ENCODE assay signal across 1 cellular context in genomic region chr1:3012511-3013291, GRCh38.
TF ChIP-seq lines count a peak whose summit lies in the region.

No MANE protein-coding gene starts in this region.

TF ChIP-seq in HEK293, 187 proteins besides CTCF, POLR2A, EP300 and RAD21 (continued from another document):
- no peak for TF ChIP-seq ZNF280C (tag by site-specific recombination; IDR thresholded peaks at IDR 0.05)
- no peak for TF ChIP-seq ZNF112 (tag by site-specific recombination; IDR thresholded peaks at IDR 0.05)
- TF ChIP-seq ZBTB26 (tag by site-specific recombination; optimal IDR thresholded peaks at IDR 0.05), result no peak
- no peak for TF ChIP-seq KLF9 (tag by site-specific recombination; IDR thresholded peaks at IDR 0.05; ENCODE audit: low read depth)
- TF ChIP-seq GFI1B (tag by site-specific recombination; IDR thresholded peaks at IDR 0.05), result no peak
- TF ChIP-seq SP3 (tag by site-specific recombination; IDR thresholded peaks at IDR 0.05), result no peak
- TF ChIP-seq SCRT2 (tag by site-specific recombination; IDR thresholded peaks at IDR 0.05), result no peak
- 0 out of 2 replicates have a peak, but pooled peaks have one; percentile 11 for TF ChIP-seq ZSCAN30 (tag by site-specific recombination; IDR thresholded peaks at IDR 0.05)
- TF ChIP-seq ZNF571 (tag by site-specific recombination; IDR thresholded peaks at IDR 0.05), result no peak
- TF ChIP-seq ZNF785 (tag by site-specific recombination; IDR thresholded peaks at IDR 0.05), result no peak
- TF ChIP-seq, protein P1, sequence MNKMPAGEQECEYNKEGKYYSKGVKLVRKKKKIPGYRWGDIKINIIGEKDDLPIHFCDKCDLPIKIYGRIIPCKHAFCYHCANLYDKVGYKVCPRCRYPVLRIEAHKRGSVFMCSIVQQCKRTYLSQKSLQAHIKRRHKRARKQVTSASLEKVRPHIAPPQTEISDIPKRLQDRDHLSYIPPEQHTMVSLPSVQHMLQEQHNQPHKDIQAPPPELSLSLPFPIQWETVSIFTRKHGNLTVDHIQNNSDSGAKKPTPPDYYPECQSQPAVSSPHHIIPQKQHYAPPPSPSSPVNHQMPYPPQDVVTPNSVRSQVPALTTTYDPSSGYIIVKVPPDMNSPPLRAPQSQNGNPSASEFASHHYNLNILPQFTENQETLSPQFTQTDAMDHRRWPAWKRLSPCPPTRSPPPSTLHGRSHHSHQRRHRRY (tag by site-specific recombination; IDR thresholded peaks at IDR 0.05), result no peak
- TF ChIP-seq ZXDB (tag by site-specific recombination; IDR thresholded peaks at IDR 0.05), result no peak
- TF ChIP-seq MEIS1 (CRISPR knock-in tag; IDR thresholded peaks at IDR 0.05; ENCODE audit: borderline replicate concordance), result no peak
- no peak for TF ChIP-seq ZNF23 (tag by site-specific recombination; IDR thresholded peaks at IDR 0.05; ENCODE audit: borderline replicate concordance)
- TF ChIP-seq GLIS2 (tag by site-specific recombination; IDR thresholded peaks at IDR 0.05), result peak; percentile 62
- no peak for TF ChIP-seq TSHZ1 (tag by site-specific recombination; IDR thresholded peaks at IDR 0.05; ENCODE audit: borderline replicate concordance)
- no peak for TF ChIP-seq ZNF677 (tag by site-specific recombination; IDR thresholded peaks at IDR 0.05)
- TF ChIP-seq, protein P2, sequence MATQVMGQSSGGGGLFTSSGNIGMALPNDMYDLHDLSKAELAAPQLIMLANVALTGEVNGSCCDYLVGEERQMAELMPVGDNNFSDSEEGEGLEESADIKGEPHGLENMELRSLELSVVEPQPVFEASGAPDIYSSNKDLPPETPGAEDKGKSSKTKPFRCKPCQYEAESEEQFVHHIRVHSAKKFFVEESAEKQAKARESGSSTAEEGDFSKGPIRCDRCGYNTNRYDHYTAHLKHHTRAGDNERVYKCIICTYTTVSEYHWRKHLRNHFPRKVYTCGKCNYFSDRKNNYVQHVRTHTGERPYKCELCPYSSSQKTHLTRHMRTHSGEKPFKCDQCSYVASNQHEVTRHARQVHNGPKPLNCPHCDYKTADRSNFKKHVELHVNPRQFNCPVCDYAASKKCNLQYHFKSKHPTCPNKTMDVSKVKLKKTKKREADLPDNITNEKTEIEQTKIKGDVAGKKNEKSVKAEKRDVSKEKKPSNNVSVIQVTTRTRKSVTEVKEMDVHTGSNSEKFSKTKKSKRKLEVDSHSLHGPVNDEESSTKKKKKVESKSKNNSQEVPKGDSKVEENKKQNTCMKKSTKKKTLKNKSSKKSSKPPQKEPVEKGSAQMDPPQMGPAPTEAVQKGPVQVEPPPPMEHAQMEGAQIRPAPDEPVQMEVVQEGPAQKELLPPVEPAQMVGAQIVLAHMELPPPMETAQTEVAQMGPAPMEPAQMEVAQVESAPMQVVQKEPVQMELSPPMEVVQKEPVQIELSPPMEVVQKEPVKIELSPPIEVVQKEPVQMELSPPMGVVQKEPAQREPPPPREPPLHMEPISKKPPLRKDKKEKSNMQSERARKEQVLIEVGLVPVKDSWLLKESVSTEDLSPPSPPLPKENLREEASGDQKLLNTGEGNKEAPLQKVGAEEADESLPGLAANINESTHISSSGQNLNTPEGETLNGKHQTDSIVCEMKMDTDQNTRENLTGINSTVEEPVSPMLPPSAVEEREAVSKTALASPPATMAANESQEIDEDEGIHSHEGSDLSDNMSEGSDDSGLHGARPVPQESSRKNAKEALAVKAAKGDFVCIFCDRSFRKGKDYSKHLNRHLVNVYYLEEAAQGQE (tag by site-specific recombination; IDR thresholded peaks at IDR 0.05), result no peak
- no peak for TF ChIP-seq ZNF416 (tag by site-specific recombination; IDR thresholded peaks at IDR 0.05)
- no peak for TF ChIP-seq RBAK (tag by site-specific recombination; IDR thresholded peaks at IDR 0.05)
- no peak for TF ChIP-seq ZNF274 (IDR thresholded peaks at IDR 0.05; ENCODE audit: low read length)
- TF ChIP-seq ZNF274 (tag by site-specific recombination; IDR thresholded peaks at IDR 0.05; ENCODE audit: borderline replicate concordance), result no peak
- no peak for TF ChIP-seq ATF2 (tag by site-specific recombination; IDR thresholded peaks at IDR 0.05; ENCODE audit: low read depth)
- TF ChIP-seq ZNF549 (tag by site-specific recombination; IDR thresholded peaks at IDR 0.05), result no peak
- TF ChIP-seq ZNF175 (tag by site-specific recombination; IDR thresholded peaks at IDR 0.05), result no peak
- 0 out of 2 replicates have a peak, but pooled peaks have one; percentile 31 for TF ChIP-seq ZNF423 (tag by site-specific recombination; IDR thresholded peaks at IDR 0.05)
- TF ChIP-seq ZNF596 (tag by site-specific recombination; IDR thresholded peaks at IDR 0.05), result no peak
